ENCODE assay signal across 8 cellular contexts in genomic region chr10:72637398-72637857, GRCh38. TPM values are rescaled to one million over a fixed set of nuclear protein-coding genes. Genes with fewer than 3 reads are reported as not detected.
A peak's percentile ranks its signal among the peaks of the same experiment; 100 is the strongest.
DNase-seq lines count a peak whose midpoint lies in the region; ATAC-seq, FAIRE-seq and TF ChIP-seq lines count a peak whose summit lies in the region.

No MANE protein-coding gene starts in this region.

- no peak overlapping the region for H3K9ac ChIP-seq in HepG2 (ENCODE audit: insufficient read depth, low read depth, low read length)

- in situ Hi-C loops in HepG2 (cut with HindIII; ENCODE audit: extremely low pct_ligation_motif_present, low pct_unique_long_range_greater_than_20kb) = no loop called here

- intact Hi-C loops in HepG2 (cut with micrococcal nuclease; ENCODE audit: unreplicated experiment) (no loop called here), esophagus muscularis mucosa (cut with DNase I) (no loop called here)

- peaks cover 35% of the 10 kb centered on the region for H3K4me1 ChIP-seq in HepG2 (ENCODE audit: insufficient read depth, low read length)
- H3K4me1 ChIP-seq in esophagus muscularis mucosa = peaks cover 0 to 8% (median 3%) of the 10 kb centered on the region in 4 donors

- TF ChIP-seq CTCF in HepG2 (CRISPR knock-in tag; IDR thresholded peaks at IDR 0.05) (no peak), esophagus muscularis mucosa (IDR thresholded peaks at IDR 0.05) (no peak)

- H3K79me2 ChIP-seq in HepG2 (ENCODE audit: insufficient read depth, low read length) = no peaks in the 10 kb centered on the region

- H2AFZ ChIP-seq in HepG2 (ENCODE audit: low read length) = peak overlapping the region; percentile 19

- POLR2A ChIA-PET in HepG2 (lab: Yijun Ruan, JAX) = interaction anchor here (1.1 kb wide), 1 partner anchor 11 kb away, joined by 4 read pairs; the partner anchor contains the start of gene MICU1

- peak overlapping the region; percentile 16 for H3K4me2 ChIP-seq in HepG2 (ENCODE audit: low read depth, low read length)

- H3K4me3 ChIP-seq in HepG2 (replicated peaks in 1 of 3; ENCODE audit: insufficient read depth in 1 of 3, low read depth in 2 of 3, low read length in 3 of 3) (no peak overlapping the region), esophagus muscularis mucosa (no peak overlapping the region)

- CTCF ChIA-PET in HepG2 (lab: Yijun Ruan, JAX; ENCODE audit: low intra/inter-chr PET ratio, low total read pairs) = no interaction called here

- DNase-seq in GF-D8 (lab: John Stamatoyannopoulos, UW) (peak; percentile 90), HepG2 (ENCODE audit: low spot score) (peak; percentile 44), esophagus muscularis mucosa (ENCODE audit: extremely low spot score) (no peak), NCI-H345 treated with DMSO at 0.1 percent for 48 hours (lab: John Stamatoyannopoulos, UW; ENCODE audit: unreplicated experiment) (no peak), NCI-H2029 (lab: John Stamatoyannopoulos, UW) (no peak), NCI-H2196 treated with DMSO at 0.1 percent for 48 hours (lab: John Stamatoyannopoulos, UW; ENCODE audit: unreplicated experiment) (no peak)
- DNase-seq in activated T-cell treated with anti-CD3 and anti-CD28 coated beads, Interleukin-2, amount 50 U/mL, for 48 hours = peak; percentile 43 to 52

- H3K27me3 ChIP-seq in HepG2 (ENCODE audit: control insufficient read depth in 1 of 2, insufficient read depth in 2 of 2, low read length in 2 of 2) (no peaks in the 10 kb centered on the region), esophagus muscularis mucosa (no peaks in the 10 kb centered on the region)

- TF ChIP-seq POLR2A in HepG2 (IDR thresholded peaks at IDR 0.05; ENCODE audit: insufficient read depth in 1 of 2, low read depth in 2 of 2, low read length in 2 of 2) (no peak), esophagus muscularis mucosa (IDR thresholded peaks at IDR 0.05; ENCODE audit: low read depth) (no peak)

- H3K36me3 ChIP-seq in HepG2 (replicated peaks in 1 of 2; ENCODE audit: control insufficient read depth in 1 of 2, insufficient read depth in 2 of 2, low read length in 2 of 2) (no peaks in the 10 kb centered on the region), esophagus muscularis mucosa (no peaks in the 10 kb centered on the region)

- ATAC-seq in HG03432 (IDR thresholded peaks at IDR 0.05; ENCODE audit: unreplicated experiment) (peak; percentile 53), HepG2 (no peak)

- H3K9me3 ChIP-seq in HepG2 (ENCODE audit: low read length) (no peaks in the 10 kb centered on the region), esophagus muscularis mucosa (no peaks in the 10 kb centered on the region)

- 35% methylated on average over 4 of the region's 4 CpGs for WGBS in HepG2 (ENCODE audit: low lambda C conversion rate)
- WGBS in esophagus muscularis mucosa = 27% methylated on average over 4 of the region's 4 CpGs

- TF ChIP-seq EP300 in HepG2 (IDR thresholded peaks at IDR 0.05; ENCODE audit: low read depth in 2 of 2, low read length in 2 of 2) = no peak
- TF ChIP-seq EP300 in HepG2 (CRISPR knock-in tag; IDR thresholded peaks at IDR 0.05; ENCODE audit: borderline replicate concordance) = no peak
- TF ChIP-seq EP300 in esophagus muscularis mucosa (IDR thresholded peaks at IDR 0.05) = no peak

- H4K20me1 ChIP-seq in HepG2 (ENCODE audit: insufficient read depth, low read length) = no peaks in the 10 kb centered on the region

- FAIRE-seq in HepG2 (lab: Jason Lieb, UNC) = no peak

- BruUV-seq in HepG2 (replicated peaks; lab: Mats Ljungman, UMichigan) = no TSS peak

- TF ChIP-seq RAD21 in HepG2 (CRISPR knock-in tag; IDR thresholded peaks at IDR 0.05) = no peak

- H3K27ac ChIP-seq in HepG2 (ENCODE audit: extremely low read length, insufficient read depth, low read length) = no peak overlapping the region
- H3K27ac ChIP-seq in esophagus muscularis mucosa (replicated peaks in 1 of 4) = peak overlapping the region in 1 of 4 donors; percentile 22

TF ChIP-seq in HepG2, 621 proteins besides CTCF, POLR2A, EP300 and RAD21:
- TF ChIP-seq THRA (CRISPR knock-in tag; IDR thresholded peaks at IDR 0.05; ENCODE audit: borderline replicate concordance) (0 out of 2 replicates have a peak, but pooled peaks have one; percentile 13), MAFF (IDR thresholded peaks at IDR 0.05; ENCODE audit: low read depth, low read length) (peak; percentile 59), MAFK (conservative IDR thresholded peaks at IDR 0.05 in 1 of 2, IDR thresholded peaks at IDR 0.05 in 1 of 2; ENCODE audit: low read length in 2 of 2) (peak; percentile 37 to 68; a peak in 3 of 4 replicates), SIX1 (CRISPR knock-in tag; IDR thresholded peaks at IDR 0.05; ENCODE audit: borderline replicate concordance) (no peak), NFE2L2 (IDR thresholded peaks at IDR 0.05; ENCODE audit: low read length) (peak; percentile 90), NFE2 (CRISPR knock-in tag; IDR thresholded peaks at IDR 0.05) (peak; percentile 77; the same call in 1 of the 2 replicates)
TF ChIP-seq in HepG2: peak in this region for 5.

RNA-seq across cellular contexts. Expression of gene MICU1, which starts 11.5 kb away (rescaled TPM):
- 56.1 and 70.3 TPM in 2 replicates for total RNA-seq in HepG2 (2016; rRNA removed; fragmentation: Illumina TruSeq; extraction: Trizol)
- total RNA-seq in HepG2 (2016; cell fraction: cytosol; rRNA removed; fragmentation: Illumina TruSeq; extraction: Trizol; ENCODE audit: low read depth) = 11.5 and 13.8 TPM in 2 replicates
- total RNA-seq in HepG2 (2016; cell fraction: insoluble cytoplasmic fraction; rRNA removed; fragmentation: Illumina TruSeq; extraction: Trizol) = 53.2 and 64.7 TPM in 2 replicates
- total RNA-seq in HepG2 (2016; cell fraction: membrane; rRNA removed; fragmentation: Illumina TruSeq; extraction: Trizol) = 24.0 and 26.1 TPM in 2 replicates
- total RNA-seq in HepG2 (2016; cell fraction: nucleus; rRNA removed; fragmentation: Illumina TruSeq; extraction: Trizol) = 34.2 and 41.8 TPM in 2 replicates
- polyA plus RNA-seq in HepG2 (2011; rRNA removed) = 32.5 and 35.2 TPM in 2 replicates
- polyA plus RNA-seq in HepG2 (2011; cell fraction: cytosol; rRNA removed) = 28.3 and 35.6 TPM in 2 replicates
- 15.9 and 21.5 TPM in 2 replicates for polyA plus RNA-seq in HepG2 (2011; cell fraction: nucleus; rRNA removed)
- polyA plus RNA-seq in HepG2 (2012) = 41.4 and 61.9 TPM in 2 replicates
- 9.9 and 13.3 TPM in 2 replicates for polyA plus RNA-seq in HepG2 (2016; cell fraction: cytosol; fragmentation: Illumina TruSeq; extraction: Trizol; ENCODE audit: low read depth)
- polyA plus RNA-seq in HepG2 (2016; cell fraction: insoluble cytoplasmic fraction; fragmentation: Illumina TruSeq; extraction: Trizol; ENCODE audit: low read depth) = 65.0 and 70.1 TPM in 2 replicates
- 24.5 and 25.1 TPM in 2 replicates for polyA plus RNA-seq in HepG2 (2016; cell fraction: membrane; fragmentation: Illumina TruSeq; extraction: Trizol; ENCODE audit: low read depth)
- 32.3 and 34.1 TPM in 2 replicates for polyA plus RNA-seq in HepG2 (2016; cell fraction: nucleus; fragmentation: Illumina TruSeq; extraction: Trizol; ENCODE audit: insufficient read depth, low read depth)
- 43.1 and 46.3 TPM in 2 replicates for polyA minus RNA-seq in HepG2 (2011; rRNA and poly(A)+ RNA removed; ENCODE audit: low replicate concordance)
- polyA minus RNA-seq in HepG2 (2011; cell fraction: cytosol; rRNA and poly(A)+ RNA removed) = 17.9 and 20.9 TPM in 2 replicates
- polyA minus RNA-seq in HepG2 (2011; cell fraction: nucleus; rRNA and poly(A)+ RNA removed) = 39.0 and 39.1 TPM in 2 replicates
- 10 to 100 TPM; 31.6 to 39.7 (median 35.0) TPM for total RNA-seq in esophagus muscularis mucosa

RNA-seq across cellular contexts. Expression of gene MCU, which starts 54.5 kb away (rescaled TPM):
- total RNA-seq in HepG2 (2016; rRNA removed; fragmentation: Illumina TruSeq; extraction: Trizol) (25.9 and 28.7 TPM in 2 replicates), esophagus muscularis mucosa (10 to 100 TPM; 14.9 to 20.6 (median 19.5) TPM)
- 6.8 and 8.5 TPM in 2 replicates for total RNA-seq in HepG2 (2016; cell fraction: cytosol; rRNA removed; fragmentation: Illumina TruSeq; extraction: Trizol; ENCODE audit: low read depth)
- 23.0 and 32.9 TPM in 2 replicates for total RNA-seq in HepG2 (2016; cell fraction: insoluble cytoplasmic fraction; rRNA removed; fragmentation: Illumina TruSeq; extraction: Trizol)
- 14.0 and 16.5 TPM in 2 replicates for total RNA-seq in HepG2 (2016; cell fraction: membrane; rRNA removed; fragmentation: Illumina TruSeq; extraction: Trizol)
- total RNA-seq in HepG2 (2016; cell fraction: nucleus; rRNA removed; fragmentation: Illumina TruSeq; extraction: Trizol) = 18.7 and 28.2 TPM in 2 replicates
- polyA plus RNA-seq in HepG2 (2011; rRNA removed) = 39.6 and 64.5 TPM in 2 replicates
- 18.2 and 23.5 TPM in 2 replicates for polyA plus RNA-seq in HepG2 (2011; cell fraction: cytosol; rRNA removed)
- polyA plus RNA-seq in HepG2 (2011; cell fraction: nucleus; rRNA removed) = 31.5 and 37.6 TPM in 2 replicates
- polyA plus RNA-seq in HepG2 (2012) = 12.8 and 13.7 TPM in 2 replicates
- polyA plus RNA-seq in HepG2 (2016; cell fraction: cytosol; fragmentation: Illumina TruSeq; extraction: Trizol; ENCODE audit: low read depth) = 3.1 and 3.5 TPM in 2 replicates
- 28.0 and 31.8 TPM in 2 replicates for polyA plus RNA-seq in HepG2 (2016; cell fraction: insoluble cytoplasmic fraction; fragmentation: Illumina TruSeq; extraction: Trizol; ENCODE audit: low read depth)
- polyA plus RNA-seq in HepG2 (2016; cell fraction: membrane; fragmentation: Illumina TruSeq; extraction: Trizol; ENCODE audit: low read depth) = 9.2 and 12.0 TPM in 2 replicates
- polyA plus RNA-seq in HepG2 (2016; cell fraction: nucleus; fragmentation: Illumina TruSeq; extraction: Trizol; ENCODE audit: insufficient read depth, low read depth) = 25.5 and 28.7 TPM in 2 replicates
- 69.2 and 137 TPM in 2 replicates for polyA minus RNA-seq in HepG2 (2011; rRNA and poly(A)+ RNA removed; ENCODE audit: low replicate concordance)
- 30.0 and 30.3 TPM in 2 replicates for polyA minus RNA-seq in HepG2 (2011; cell fraction: cytosol; rRNA and poly(A)+ RNA removed)
- 28.7 and 31.4 TPM in 2 replicates for polyA minus RNA-seq in HepG2 (2011; cell fraction: nucleus; rRNA and poly(A)+ RNA removed)

Comparison
In these comparisons a context has a peak if more than half of its experiments do, and no peak if none do; other contexts are left out.
1. DNase-seq: peak in GF-D8 (single experiment), activated T-cell treated with anti-CD3 and anti-CD28 coated beads, Interleukin-2, amount 50 U/mL, for 48 hours (2 of 2) and HepG2 (single experiment); none in esophagus muscularis mucosa (single experiment), NCI-H345 treated with DMSO at 0.1 percent for 48 hours (single experiment), NCI-H2029 (single experiment) and NCI-H2196 treated with DMSO at 0.1 percent for 48 hours (single experiment).